Comparison of ENCODE assay signal across 16 cellular contexts in genomic region chr4:159607824-159608223, GRCh38.
DNase-seq lines count a peak whose midpoint lies in the region; ATAC-seq lines count a peak whose summit lies in the region.
"Had no signal": no experiment of that assay in that cellular context is flagged by ENCODE, and none has a peak within 500 bp of the region (broad histone marks: within the 10 kb centered on the region; RNA-seq: fewer than 3 reads in every experiment).

No MANE protein-coding gene starts in this region.

- H2BK12ac ChIP-seq in neuronal stem cell (ENCODE audit: low read length) = no peak overlapping the region

- H3K9me3 ChIP-seq in ectodermal cell (ENCODE audit: control insufficient read depth, low read length) = no peaks in the 10 kb centered on the region
- H3K9me3 ChIP-seq in neuronal stem cell (replicated peaks in 1 of 2; ENCODE audit: control insufficient read depth in 2 of 2, insufficient read depth in 1 of 2, low read depth in 1 of 2, low read length in 2 of 2) = peaks cover 4 to 8% of the 10 kb centered on the region in 2 donors
- H3K9me3 ChIP-seq: Peyer's patch, right lobe of liver had no signal

- no peak overlapping the region for H2AK5ac ChIP-seq in neuronal stem cell (ENCODE audit: low read depth, low read length)

- H3K36me3 ChIP-seq in H7 (replicated peaks; ENCODE audit: control insufficient read depth, insufficient read depth, low read length) = no peaks in the 10 kb centered on the region
- no peaks in the 10 kb centered on the region for H3K36me3 ChIP-seq in ectodermal cell (ENCODE audit: control insufficient read depth, insufficient read depth, low read length)
- H3K36me3 ChIP-seq in neuronal stem cell (replicated peaks in 1 of 2; ENCODE audit: control insufficient read depth in 2 of 2, insufficient read depth in 2 of 2, low read length in 2 of 2) = no peaks in the 10 kb centered on the region
- H3K36me3 ChIP-seq: Peyer's patch, right lobe of liver, suprapubic skin had no signal

- H2BK5ac ChIP-seq in neuronal stem cell (ENCODE audit: low read length) = no peak overlapping the region

- ATAC-seq in GM19324 (IDR thresholded peaks at IDR 0.05; ENCODE audit: low FRiP score, unreplicated experiment) = no peak
- ATAC-seq: right lobe of liver had no signal

- no peak overlapping the region for H2BK15ac ChIP-seq in neuronal stem cell (ENCODE audit: low read length)

- H3K27ac ChIP-seq in ectodermal cell (ENCODE audit: insufficient read depth, low read depth, low read length, poor library complexity, severe bottlenecking) (peak overlapping the region; percentile 40), neuronal stem cell (replicated peaks; ENCODE audit: low read length) (peak overlapping the region; percentile 70)
- H3K27ac ChIP-seq: Peyer's patch, right lobe of liver, suprapubic skin, VCaP had no signal

- DNase-seq in H7 (peak; percentile 7), NCI-H446 treated with DMSO at 0.1 percent for 48 hours (lab: John Stamatoyannopoulos, UW) (peak; percentile 62), neuronal stem cell (ENCODE audit: low spot score) (peak; percentile 67), CD1c-positive myeloid dendritic cell (ENCODE audit: extremely low spot score) (no peak)
- DNase-seq in activated CD4-positive, alpha-beta T cell treated with anti-CD3 and anti-CD28 coated beads for 48 hours = no peak
- DNase-seq: amniotic stem cell, GOT3, IMR-90, NCI-H1092, NCI-H524 treated with DMSO at 0.1 percent for 48 hours, Peyer's patch, right lobe of liver had no signal

- WGBS in ectodermal cell, 2 experiments = 19 to 35% methylated on average over 1 of the region's 2 CpGs
- WGBS in neuronal stem cell (ENCODE audit: extremely low coverage in 2 of 2, insufficient read length in 2 of 2, insufficient replicate concordance in 1 of 2), 2 donors = no CpG with 5 or more reads among the region's 2 CpGs

- no peaks in the 10 kb centered on the region for H3K79me1 ChIP-seq in neuronal stem cell (ENCODE audit: low read depth, low read length)

- H3K14ac ChIP-seq in neuronal stem cell (ENCODE audit: low read length) = no peak overlapping the region

- H3K4me1 ChIP-seq in ectodermal cell (ENCODE audit: control insufficient read depth, insufficient read depth, low read length) (no peaks in the 10 kb centered on the region), neuronal stem cell (ENCODE audit: control insufficient read depth in 2 of 2, insufficient read depth in 1 of 2, low read depth in 1 of 2, low read length in 2 of 2) (peaks cover 3 to 4% of the 10 kb centered on the region in 2 donors)
- H3K4me1 ChIP-seq: Peyer's patch, right lobe of liver, suprapubic skin had no signal

- H3K4me2 ChIP-seq in neuronal stem cell (ENCODE audit: insufficient read depth, low read length, poor library complexity, severe bottlenecking) = no peak overlapping the region

- H4K91ac ChIP-seq in neuronal stem cell (ENCODE audit: low read depth, low read length, poor library complexity) = no peak overlapping the region

- H3K9ac ChIP-seq in neuronal stem cell (ENCODE audit: low read depth, low read length, poor library complexity) = no peak overlapping the region

- H2BK120ac ChIP-seq in neuronal stem cell (ENCODE audit: low read depth, low read length) = no peak overlapping the region

- H3K23ac ChIP-seq in neuronal stem cell (ENCODE audit: low read depth, low read length, poor library complexity) = no peak overlapping the region

- H3K27me3 ChIP-seq in H7 (ENCODE audit: control insufficient read depth, insufficient read depth, low read length) (no peaks in the 10 kb centered on the region), ectodermal cell (ENCODE audit: control insufficient read depth, insufficient read depth, low read length, poor library complexity, severe bottlenecking) (no peaks in the 10 kb centered on the region), neuronal stem cell (ENCODE audit: control insufficient read depth in 3 of 3, insufficient read depth in 3 of 3, low read depth in 1 of 3, low read length in 3 of 3) (no peaks in the 10 kb centered on the region)
- H3K27me3 ChIP-seq: Peyer's patch, right lobe of liver, suprapubic skin had no signal

- H4K8ac ChIP-seq in neuronal stem cell (ENCODE audit: low read depth, low read length) = no peak overlapping the region

- H3K4me3 ChIP-seq in H7 (ENCODE audit: insufficient read depth, low read depth, low read length) (no peak overlapping the region), ectodermal cell (ENCODE audit: insufficient read depth, low read depth, low read length) (no peak overlapping the region), neuronal stem cell (ENCODE audit: low read length in 2 of 2) (no peak overlapping the region)
- H3K4me3 ChIP-seq: Peyer's patch, right lobe of liver, suprapubic skin had no signal

- no peak overlapping the region for H3K4ac ChIP-seq in neuronal stem cell (ENCODE audit: low read length)

- no peak overlapping the region for H2AFZ ChIP-seq in neuronal stem cell (ENCODE audit: low read length)

- no peak overlapping the region for H3K18ac ChIP-seq in neuronal stem cell (ENCODE audit: low read length)

Comparison
In these comparisons a context has a peak if more than half of its experiments do, and no peak if none do; other contexts are left out.
1. DNase-seq: peak in H7 (single experiment), NCI-H446 treated with DMSO at 0.1 percent for 48 hours (single experiment) and neuronal stem cell (single experiment); none in activated CD4-positive, alpha-beta T cell treated with anti-CD3 and anti-CD28 coated beads for 48 hours (single experiment) and CD1c-positive myeloid dendritic cell (single experiment).